Comparison of ENCODE assay signal across 9 cellular contexts in the genomic region with DNA sequence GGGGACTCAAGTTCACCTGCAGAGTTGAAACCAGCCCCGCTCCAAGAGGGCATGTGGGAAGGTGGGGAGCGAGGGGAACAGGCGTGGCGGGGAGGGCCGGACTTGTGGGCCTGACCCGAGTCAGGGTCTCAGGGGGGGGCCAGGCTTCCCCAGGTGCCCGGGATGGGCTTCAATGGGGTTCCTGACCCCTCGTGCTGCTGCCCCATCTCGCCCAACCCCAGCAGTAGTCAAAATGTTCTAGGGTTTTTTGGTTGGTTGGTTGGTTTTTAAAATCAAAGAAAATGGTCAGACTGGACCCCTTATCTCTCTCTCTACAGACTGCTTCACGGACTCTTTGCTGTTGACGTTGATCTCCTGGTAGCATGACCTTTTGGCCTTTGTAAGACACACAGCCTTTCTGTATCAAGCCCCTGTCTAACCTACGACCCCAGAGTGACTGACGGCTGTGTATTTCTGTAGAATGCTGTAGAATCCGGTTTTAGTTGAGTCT.
A peak's percentile ranks its signal among the peaks of the same experiment; 100 is the strongest.
DNase-seq lines count a peak whose midpoint lies in the region; ATAC-seq and TF ChIP-seq lines count a peak whose summit lies in the region.
"Had no signal": no experiment of that assay in that cellular context is flagged by ENCODE, and none has a peak within 500 bp of the region (broad histone marks: within the 10 kb centered on the region; RNA-seq: fewer than 3 reads in every experiment).

No MANE protein-coding gene starts in this region.

- H2AFZ ChIP-seq in MM.1S (ENCODE audit: low read length): peak overlapping the region; percentile 83

- no peaks in the 10 kb centered on the region for H3K79me2 ChIP-seq in MM.1S (ENCODE audit: low read length)

- H3K27me3 Mint-ChIP-seq in brain: no peaks in the 10 kb centered on the region
- H3K27me3 Mint-ChIP-seq: dendritic cell treated with granulocyte-macrophage colony-stimulating factor and Interleukin-4, amounts not matched to agents 40 ng/mL and 50 ng/mL, for 4 days had no signal

- ATAC-seq in HG03196 (IDR thresholded peaks at IDR 0.05; ENCODE audit: unreplicated experiment) (no peak), GM18505 (IDR thresholded peaks at IDR 0.05; ENCODE audit: unreplicated experiment) (no peak)

- H3K9me3 Mint-ChIP-seq in brain: peaks cover 0 to 3% (median 0%) of the 10 kb centered on the region in 5 experiments
- H3K9me3 Mint-ChIP-seq: dendritic cell treated with granulocyte-macrophage colony-stimulating factor and Interleukin-4, amounts not matched to agents 40 ng/mL and 50 ng/mL, for 4 days had no signal

- peak overlapping the region in 1 of 5 experiments; percentile 78 for H3K4me3 Mint-ChIP-seq in brain

- H3K4me1 Mint-ChIP-seq in brain: peaks cover 26% of the 10 kb centered on the region

- TF ChIP-seq CTCF in AG10803 (conservative IDR thresholded peaks at IDR 0.05; ENCODE audit: low read length): no peak
- TF ChIP-seq CTCF in MM.1S (IDR thresholded peaks at IDR 0.05; ENCODE audit: low read length): no peak
- no peak for TF ChIP-seq CTCF in brain (conservative IDR thresholded peaks at IDR 0.05)

- peak overlapping the region in 4 of 5 experiments; percentile 56 to 84 (median 74) for H3K27ac Mint-ChIP-seq in brain

- H3K9me3 ChIP-seq in MM.1S (replicated peaks; ENCODE audit: insufficient read depth, low read length): no peaks in the 10 kb centered on the region
- H3K9me3 ChIP-seq in muscle layer of colon (ENCODE audit: low read length): no peaks in the 10 kb centered on the region
- H3K9me3 ChIP-seq in effector memory CD4-positive, alpha-beta T cell (ENCODE audit: control insufficient read depth, low read length): no peaks in the 10 kb centered on the region

- peak overlapping the region; percentile 67; the same call in 1 of the 2 replicates for H3K4me2 ChIP-seq in MM.1S (ENCODE audit: low read depth, low read length)

- no peaks in the 10 kb centered on the region for H3K9me2 ChIP-seq in MM.1S (replicated peaks; ENCODE audit: insufficient read depth, low read length)

- peak overlapping the region; percentile 60; the same call in 1 of the 2 replicates for H3K9ac ChIP-seq in MM.1S (ENCODE audit: low read length)
- peak overlapping the region; percentile 92 for H3K9ac ChIP-seq in muscle layer of colon (ENCODE audit: low read length)

- 0 out of 2 replicates have a peak, but pooled peaks cover 11% of the 10 kb centered on the region for H3K27me3 ChIP-seq in MM.1S (replicated peaks; ENCODE audit: insufficient read depth, low read length)
- H3K27me3 ChIP-seq in muscle layer of colon (ENCODE audit: control insufficient read depth in 1 of 2, insufficient read depth in 2 of 2, low read length in 2 of 2): no peaks in the 10 kb centered on the region
- no peaks in the 10 kb centered on the region for H3K27me3 ChIP-seq in effector memory CD4-positive, alpha-beta T cell (replicated peaks; ENCODE audit: control insufficient read depth, insufficient read depth, low read length, poor library complexity, severe bottlenecking)

- H3K36me3 Mint-ChIP-seq in brain: peaks cover 8% of the 10 kb centered on the region

- H3K27ac ChIP-seq in MM.1S (ENCODE audit: low read length): no peak overlapping the region
- no peak overlapping the region for H3K27ac ChIP-seq in muscle layer of colon (ENCODE audit: low read depth, low read length)
- no peak overlapping the region for H3K27ac ChIP-seq in effector memory CD4-positive, alpha-beta T cell (ENCODE audit: insufficient read depth, low read length, poor library complexity, severe bottlenecking)

- peaks cover 8% of the 10 kb centered on the region for H3F3A ChIP-seq in MM.1S (ENCODE audit: insufficient read depth, low read length)

- H4K20me1 ChIP-seq in MM.1S (ENCODE audit: insufficient read depth, low read length): no peaks in the 10 kb centered on the region

- H3K36me3 ChIP-seq in MM.1S (replicated peaks; ENCODE audit: insufficient read depth, low read length): no peaks in the 10 kb centered on the region
- no peaks in the 10 kb centered on the region for H3K36me3 ChIP-seq in muscle layer of colon (ENCODE audit: insufficient read depth, low read length)
- no peaks in the 10 kb centered on the region for H3K36me3 ChIP-seq in effector memory CD4-positive, alpha-beta T cell (ENCODE audit: control insufficient read depth, insufficient read depth, low read length)

- H3K4me1 ChIP-seq in MM.1S (ENCODE audit: low read length): 0 out of 2 replicates have a peak, but pooled peaks cover 7% of the 10 kb centered on the region
- peaks cover 7% of the 10 kb centered on the region for H3K4me1 ChIP-seq in muscle layer of colon (ENCODE audit: insufficient read depth, low read length)
- H3K4me1 ChIP-seq in effector memory CD4-positive, alpha-beta T cell (ENCODE audit: control insufficient read depth, insufficient read depth, low read length, poor library complexity, severe bottlenecking): no peaks in the 10 kb centered on the region

- DNase-seq in AG10803 (ENCODE audit: low read depth) (no peak), MM.1S (no peak)
- DNase-seq in effector memory CD4-positive, alpha-beta T cell: no peak
- no peak for DNase-seq in effector CD4-positive, alpha-beta T cell

- peak overlapping the region; percentile 24; the same call in 1 of the 2 replicates for H3K4me3 ChIP-seq in AG10803 (ENCODE audit: low read length)
- H3K4me3 ChIP-seq in MM.1S (ENCODE audit: low read length): peak overlapping the region; percentile 65
- H3K4me3 ChIP-seq in muscle layer of colon (ENCODE audit: low read depth in 1 of 2, low read length in 2 of 2): no peak overlapping the region
- no peak overlapping the region for H3K4me3 ChIP-seq in effector memory CD4-positive, alpha-beta T cell (ENCODE audit: insufficient read depth, low read depth, low read length, poor library complexity, severe bottlenecking)

- no peak for TF ChIP-seq POLR2A in GM18505 (IDR thresholded peaks at IDR 0.05; ENCODE audit: borderline replicate concordance, extremely low read depth, insufficient read depth, insufficient read length)

Comparison
In these comparisons a context has a peak if more than half of its experiments do, and no peak if none do; other contexts are left out.
1. H3K4me3 ChIP-seq: peak in AG10803 (single experiment) and MM.1S (single experiment); none in muscle layer of colon (0 of 2) and effector memory CD4-positive, alpha-beta T cell (single experiment).